Comparison of ENCODE assay signal across 1 cellular context in the genomic region with DNA sequence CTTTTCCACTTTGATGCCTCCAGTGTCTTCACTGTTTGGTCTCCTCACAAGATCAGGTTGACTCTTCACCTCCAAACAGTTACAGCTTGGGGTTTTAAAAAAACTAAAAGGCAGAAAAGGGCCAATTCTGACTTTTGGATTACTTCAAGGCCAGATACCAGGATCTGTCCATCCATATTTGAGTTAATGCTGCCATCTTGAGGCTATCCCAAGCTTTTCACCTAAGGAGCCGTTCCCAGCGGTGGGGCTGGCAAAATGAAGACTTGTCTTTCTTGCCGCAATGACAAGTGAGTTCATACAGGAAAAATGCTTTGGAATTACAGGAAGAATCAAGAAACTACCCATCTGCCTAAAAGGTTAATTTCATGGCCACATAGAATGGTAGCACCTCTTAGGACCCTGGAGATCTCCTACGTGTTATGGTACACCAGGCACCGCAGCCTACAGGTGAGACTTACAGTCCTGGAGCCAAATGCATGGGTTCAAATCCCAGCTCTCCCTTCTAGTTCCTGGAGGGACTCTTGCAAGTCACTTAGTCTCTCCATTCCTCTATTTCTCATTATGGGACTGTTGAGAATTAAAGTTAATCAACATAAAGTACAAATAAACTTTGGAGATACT.
TF ChIP-seq lines count a peak whose summit lies in the region.

No MANE protein-coding gene starts in this region.

TF ChIP-seq in WTC11, 78 proteins besides CTCF, POLR2A, EP300 and RAD21 (continued from another document):
- TF ChIP-seq, protein P1, sequence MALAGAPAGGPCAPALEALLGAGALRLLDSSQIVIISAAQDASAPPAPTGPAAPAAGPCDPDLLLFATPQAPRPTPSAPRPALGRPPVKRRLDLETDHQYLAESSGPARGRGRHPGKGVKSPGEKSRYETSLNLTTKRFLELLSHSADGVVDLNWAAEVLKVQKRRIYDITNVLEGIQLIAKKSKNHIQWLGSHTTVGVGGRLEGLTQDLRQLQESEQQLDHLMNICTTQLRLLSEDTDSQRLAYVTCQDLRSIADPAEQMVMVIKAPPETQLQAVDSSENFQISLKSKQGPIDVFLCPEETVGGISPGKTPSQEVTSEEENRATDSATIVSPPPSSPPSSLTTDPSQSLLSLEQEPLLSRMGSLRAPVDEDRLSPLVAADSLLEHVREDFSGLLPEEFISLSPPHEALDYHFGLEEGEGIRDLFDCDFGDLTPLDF (CRISPR knock-in tag; IDR thresholded peaks at IDR 0.05): no peak
